In the genomic region with DNA sequence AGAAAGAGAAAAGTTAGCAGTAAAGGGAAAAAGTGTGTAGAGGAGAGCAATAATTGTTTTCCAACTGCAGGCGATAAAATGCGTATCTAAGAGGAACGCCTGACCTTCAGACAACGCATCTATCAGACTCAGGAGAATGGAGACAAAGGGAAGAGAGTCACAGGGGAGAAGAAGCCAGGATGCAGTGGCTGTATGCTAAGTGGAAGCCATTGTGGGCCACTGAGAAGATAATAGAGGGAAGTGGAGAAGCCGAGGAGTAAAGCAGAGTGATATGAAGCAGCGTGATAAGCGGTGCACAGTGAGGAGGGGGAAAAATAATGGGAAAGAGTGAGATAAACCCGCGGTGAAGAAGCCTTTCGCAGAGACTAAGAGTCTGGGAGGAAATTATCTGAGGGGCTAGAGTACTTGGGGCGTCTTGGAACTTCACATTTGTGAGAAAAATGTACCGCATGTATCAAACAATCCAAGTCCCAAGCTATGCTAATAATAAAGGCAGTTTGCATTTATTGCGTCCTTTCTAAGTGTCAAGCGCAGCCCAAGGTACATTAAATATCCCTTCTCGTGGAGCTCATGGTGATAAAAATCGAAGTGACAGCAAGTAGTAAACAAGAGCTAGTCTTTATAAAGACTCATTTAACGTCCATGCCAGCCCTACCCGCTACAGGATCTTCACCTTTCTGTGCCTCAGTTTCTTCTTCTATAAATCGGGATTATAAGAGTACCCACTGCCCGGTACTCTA, we compare ENCODE assay signal across 15 cellular contexts.
A peak's percentile ranks its signal among the peaks of the same experiment; 100 is the strongest.
DNase-seq lines count a peak whose midpoint lies in the region; ATAC-seq and TF ChIP-seq lines count a peak whose summit lies in the region.
"Had no signal": no experiment of that assay in that cellular context is flagged by ENCODE, and none has a peak within 500 bp of the region (broad histone marks: within the 10 kb centered on the region; RNA-seq: fewer than 3 reads in every experiment).

No MANE protein-coding gene starts in this region.

- DNase-seq in H9 = no peak
- DNase-seq in WTC11 (ENCODE audit: low spot score) = no peak
- DNase-seq in activated CD4-positive, alpha-beta T cell treated with anti-CD3 and anti-CD28 coated beads for 1 hour = no peak
- no peak for DNase-seq in naive thymus-derived CD8-positive, alpha-beta T cell
- no peak for DNase-seq in NCI-H1092 (lab: John Stamatoyannopoulos, UW)
- DNase-seq: C1 segment of cervical spinal cord; Calu3; CD4-positive, alpha-beta memory T cell; COR-L47; DMS53; DMS79 treated with DMSO at 0.1 percent for 48 hours; GF-D8; GOT3; HCEC 1CT had no signal

- H3K4me3 Mint-ChIP-seq in H9 (no peak overlapping the region), WTC11 (no peak overlapping the region)
- H3K4me3 Mint-ChIP-seq in naive thymus-derived CD8-positive, alpha-beta T cell = no peak overlapping the region

- TF ChIP-seq RAD21 in liver (IDR thresholded peaks at IDR 0.05) = no peak

- H3K4me1 Mint-ChIP-seq in H9 (peaks cover 4 to 21% of the 10 kb centered on the region in 2 experiments), WTC11 (peaks cover 14% of the 10 kb centered on the region)
- no peaks in the 10 kb centered on the region for H3K4me1 Mint-ChIP-seq in naive thymus-derived CD8-positive, alpha-beta T cell
- H3K4me1 Mint-ChIP-seq: CD4-positive, alpha-beta memory T cell had no signal

- no peak overlapping the region for H3K23ac ChIP-seq in H9 (ENCODE audit: insufficient read length, low read depth, low read length)

- no peaks in the 10 kb centered on the region for H3K79me1 ChIP-seq in H9 (ENCODE audit: insufficient read depth, low read depth, low read length, poor library complexity, severe bottlenecking)

- no peaks in the 10 kb centered on the region; the same call in 1 of the 2 replicates for H3K4me1 ChIP-seq in H9 (ENCODE audit: insufficient read depth, low read length)
- H3K4me1 ChIP-seq in liver (ENCODE audit: control insufficient read depth in 4 of 4, insufficient read depth in 4 of 4, low read length in 3 of 4) = peaks cover 8 to 22% (median 12%) of the 10 kb centered on the region in 4 donors

- no peak overlapping the region for H2BK15ac ChIP-seq in H9 (ENCODE audit: low read depth, low read length)

- H3K27me3 Mint-ChIP-seq in H9 (ENCODE audit: low read depth) = no peaks in the 10 kb centered on the region; the same call in 1 of the 2 replicates
- no peaks in the 10 kb centered on the region; the same call in 1 of the 2 replicates for H3K27me3 Mint-ChIP-seq in WTC11 (ENCODE audit: low read depth)
- peaks cover 0 to 3% (median 0%) of the 10 kb centered on the region in 5 donors for H3K27me3 Mint-ChIP-seq in naive thymus-derived CD8-positive, alpha-beta T cell
- H3K27me3 Mint-ChIP-seq: CD4-positive, alpha-beta memory T cell had no signal

- H2AFZ ChIP-seq in H9 (ENCODE audit: low read length) = no peak overlapping the region

- H3K27ac ChIP-seq in H9 (ENCODE audit: insufficient read length, low read depth, low read length) = no peak overlapping the region
- peak overlapping the region; percentile 87 to 91 for H3K27ac ChIP-seq in liver (ENCODE audit: low read depth in 1 of 2, low read length in 2 of 2)

- no peaks in the 10 kb centered on the region for H3K79me2 ChIP-seq in H9 (ENCODE audit: insufficient read depth, low read length)

- POLR2A ChIA-PET in WTC11 (lab: Charles Lee) = no interaction called here
- POLR2A ChIA-PET in naive thymus-derived CD8-positive, alpha-beta T cell (lab: Charles Lee) = no interaction called here

- TF ChIP-seq CTCF in H9 (conservative IDR thresholded peaks at IDR 0.05) (no peak), WTC11 (IDR thresholded peaks at IDR 0.05) (no peak), liver (IDR thresholded peaks at IDR 0.05; ENCODE audit: low read depth, low read length, missing input control) (no peak)

- no peak overlapping the region for H2AK5ac ChIP-seq in H9 (ENCODE audit: insufficient read length, low read length)

- H3T11ph ChIP-seq in H9 (ENCODE audit: low read length) = no peak overlapping the region

- H3K36me3 Mint-ChIP-seq in H9 (ENCODE audit: insufficient read depth in 1 of 3, low read depth in 3 of 3) (no peaks in the 10 kb centered on the region; a peak in 1 of 7 replicates), WTC11 (no peaks in the 10 kb centered on the region)
- H3K36me3 Mint-ChIP-seq in naive thymus-derived CD8-positive, alpha-beta T cell = no peaks in the 10 kb centered on the region
- H3K36me3 Mint-ChIP-seq: CD4-positive, alpha-beta memory T cell had no signal

- H3K9ac ChIP-seq in H9 (ENCODE audit: extremely low read depth, insufficient read length, low read length) = no peak overlapping the region
- H3K9ac ChIP-seq in liver (ENCODE audit: low read depth in 1 of 2, low read length in 2 of 2) = no peak overlapping the region

- H3K14ac ChIP-seq in H9 (ENCODE audit: insufficient read depth, low read length) = no peak overlapping the region

- no peak overlapping the region for H4K5ac ChIP-seq in H9 (ENCODE audit: insufficient read length, low read depth, low read length)

- H3K56ac ChIP-seq in H9 (ENCODE audit: insufficient read length, low read depth, low read length) = no peak overlapping the region

- H4K8ac ChIP-seq in H9 (replicated peaks; ENCODE audit: insufficient read length, low read depth, low read length) = no peak overlapping the region

- no peak overlapping the region for H3K4ac ChIP-seq in H9 (ENCODE audit: low read depth, low read length)

- H3K18ac ChIP-seq in H9 (ENCODE audit: insufficient read length, low read depth, low read length) = no peak overlapping the region

- no peak overlapping the region for H4K91ac ChIP-seq in H9 (ENCODE audit: insufficient read length, low read depth, low read length)

- peak overlapping the region in 2 of 3 experiments; percentile 4 to 9; a peak in 2 of 7 replicates for H3K27ac Mint-ChIP-seq in H9
- no peak overlapping the region for H3K27ac Mint-ChIP-seq in WTC11
- no peak overlapping the region for H3K27ac Mint-ChIP-seq in naive thymus-derived CD8-positive, alpha-beta T cell

- H3K9me3 Mint-ChIP-seq in H9 (peaks cover 5 to 9% of the 10 kb centered on the region in 2 experiments; a peak in 4 of 5 replicates), WTC11 (peaks cover 18% of the 10 kb centered on the region)
- peaks cover 0 to 20% (median 7%) of the 10 kb centered on the region in 9 donors for H3K9me3 Mint-ChIP-seq in naive thymus-derived CD8-positive, alpha-beta T cell

- CTCF ChIA-PET in WTC11 (lab: Charles Lee) = interaction anchor here (0.7 kb wide), 1 partner anchor 36 kb away, joined by 3 read pairs; no protein-coding TSS in a partner anchor

- WGBS in H9 (ENCODE audit: extremely low coverage, insufficient read length, low lambda C conversion rate) = no CpG with 5 or more reads among the region's 20 CpGs
- WGBS in liver = 85% methylated on average over 20 of the region's 20 CpGs

- H3K27me3 ChIP-seq in H9 (ENCODE audit: insufficient read depth, low read length) (no peaks in the 10 kb centered on the region), liver (ENCODE audit: control insufficient read depth in 4 of 4, insufficient read depth in 4 of 4, low read length in 3 of 4) (no peaks in the 10 kb centered on the region)

- no peak overlapping the region for H2BK20ac ChIP-seq in H9 (ENCODE audit: low read depth, low read length, poor library complexity, severe bottlenecking)

- H4K20me1 ChIP-seq in H9 (ENCODE audit: control insufficient read depth, insufficient read depth, insufficient read length) = no peaks in the 10 kb centered on the region

- no peaks in the 10 kb centered on the region for H3K9me3 ChIP-seq in H9 (ENCODE audit: control insufficient read depth, low read depth, low read length)
- no peaks in the 10 kb centered on the region for H3K9me3 ChIP-seq in liver (ENCODE audit: control insufficient read depth in 4 of 4, low read length in 3 of 4)

- no peaks in the 10 kb centered on the region for H3K23me2 ChIP-seq in H9 (ENCODE audit: insufficient read length, low read depth, low read length, poor library complexity, severe bottlenecking)

- no peaks in the 10 kb centered on the region for H3K36me3 ChIP-seq in liver (ENCODE audit: control insufficient read depth in 4 of 4, insufficient read depth in 3 of 4, low read depth in 1 of 4, low read length in 3 of 4)

- no peak overlapping the region for H3K4me3 ChIP-seq in liver (ENCODE audit: low read depth in 1 of 3, low read length in 3 of 3)

- peak; percentile 38; the same call in 1 of the 2 replicates for ATAC-seq in WTC11
- no peak for ATAC-seq in naive thymus-derived CD8-positive, alpha-beta T cell

- no peak overlapping the region for H3K4me2 ChIP-seq in H9 (ENCODE audit: insufficient read depth, insufficient read length, low read length)

- no peak overlapping the region for H2BK12ac ChIP-seq in H9 (ENCODE audit: insufficient read length, low read depth, low read length)

- no peak overlapping the region for H2BK120ac ChIP-seq in H9 (ENCODE audit: low read depth, low read length, poor library complexity, severe bottlenecking)

- H2BK5ac ChIP-seq in H9 (ENCODE audit: insufficient read length, low read length) = no peak overlapping the region

TF ChIP-seq in WTC11, 78 proteins besides CTCF, POLR2A, EP300 and RAD21 (continues in another document):
- no peak for TF ChIP-seq SP1 (CRISPR knock-in tag; conservative IDR thresholded peaks at IDR 0.05)
- TF ChIP-seq ELF4 (CRISPR knock-in tag; IDR thresholded peaks at IDR 0.05; ENCODE audit: low read depth) = no peak
- no peak for TF ChIP-seq FOXP1 (CRISPR knock-in tag; IDR thresholded peaks at IDR 0.05; ENCODE audit: borderline replicate concordance)
- no peak for TF ChIP-seq NR3C1 (CRISPR knock-in tag; conservative IDR thresholded peaks at IDR 0.05; ENCODE audit: low read depth)

TF ChIP-seq in liver, 16 proteins besides CTCF, POLR2A, EP300 and RAD21 (continues in another document):
- TF ChIP-seq NR2F2 (IDR thresholded peaks at IDR 0.05) = no peak
- no peak for TF ChIP-seq JUND (IDR thresholded peaks at IDR 0.05)
- TF ChIP-seq FOXA1 (IDR thresholded peaks at IDR 0.05) = no peak
- TF ChIP-seq, protein P1, sequence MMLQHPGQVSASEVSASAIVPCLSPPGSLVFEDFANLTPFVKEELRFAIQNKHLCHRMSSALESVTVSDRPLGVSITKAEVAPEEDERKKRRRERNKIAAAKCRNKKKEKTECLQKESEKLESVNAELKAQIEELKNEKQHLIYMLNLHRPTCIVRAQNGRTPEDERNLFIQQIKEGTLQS (IDR thresholded peaks at IDR 0.05) = no peak
- no peak for TF ChIP-seq RXRA (IDR thresholded peaks at IDR 0.05)
- TF ChIP-seq GABPA (IDR thresholded peaks at IDR 0.05 in 1 of 2, conservative IDR thresholded peaks at IDR 0.05 in 1 of 2) = no peak
- TF ChIP-seq SP1 (IDR thresholded peaks at IDR 0.05) = no peak
- no peak for TF ChIP-seq YY1 (IDR thresholded peaks at IDR 0.05)
- no peak for TF ChIP-seq EGR1 (IDR thresholded peaks at IDR 0.05; ENCODE audit: low read depth in 2 of 2)
- TF ChIP-seq FOXA2 (IDR thresholded peaks at IDR 0.05) = no peak
- TF ChIP-seq, protein P2, sequence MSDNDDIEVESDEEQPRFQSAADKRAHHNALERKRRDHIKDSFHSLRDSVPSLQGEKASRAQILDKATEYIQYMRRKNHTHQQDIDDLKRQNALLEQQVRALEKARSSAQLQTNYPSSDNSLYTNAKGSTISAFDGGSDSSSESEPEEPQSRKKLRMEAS (IDR thresholded peaks at IDR 0.05) = no peak

Comparison
In these comparisons a context has a peak if more than half of its experiments do, and no peak if none do; other contexts are left out.
1. H3K27ac Mint-ChIP-seq: peak in H9 (2 of 3); none in WTC11 (single experiment) and naive thymus-derived CD8-positive, alpha-beta T cell (0 of 10).